Comparison of ENCODE assay signal across 18 cellular contexts in genomic region chr6:170135821-170136471, GRCh38.
DNase-seq lines count a peak whose midpoint lies in the region; ATAC-seq, FAIRE-seq and TF ChIP-seq lines count a peak whose summit lies in the region.
"Had no signal": no experiment of that assay in that cellular context is flagged by ENCODE, and none has a peak within 500 bp of the region (broad histone marks: within the 10 kb centered on the region; RNA-seq: fewer than 3 reads in every experiment).

No MANE protein-coding gene starts in this region.

- H2AK5ac ChIP-seq in trophoblast cell (ENCODE audit: low read length), result no peak overlapping the region

- H3K4me1 Mint-ChIP-seq in endodermal cell, result no peaks in the 10 kb centered on the region
- H3K4me1 Mint-ChIP-seq: IgD-negative memory B cell had no signal

- no peak overlapping the region for H4K91ac ChIP-seq in trophoblast cell (ENCODE audit: low read depth, low read length)

- 69% methylated on average over 11 of the region's 38 CpGs for WGBS in right lobe of liver (ENCODE audit: insufficient coverage, low coverage, low lambda C conversion rate, missing lambda C conversion rate)
- 59% methylated on average over 22 of the region's 38 CpGs for WGBS in HepG2 (ENCODE audit: low lambda C conversion rate)
- 95 to 97% methylated on average over 27 to 38 of the region's 38 CpGs for WGBS in endodermal cell (ENCODE audit: insufficient coverage in 1 of 2, insufficient read length in 1 of 2), 2 experiments
- WGBS in trophoblast cell (ENCODE audit: extremely low coverage, insufficient coverage, insufficient read length), result no CpG with 5 or more reads among the region's 38 CpGs

- H3K79me1 ChIP-seq in trophoblast cell (ENCODE audit: low read length), result no peaks in the 10 kb centered on the region

- no peak overlapping the region for H3K4ac ChIP-seq in trophoblast cell (ENCODE audit: low read depth, low read length)

- no peak overlapping the region for H2BK12ac ChIP-seq in trophoblast cell (ENCODE audit: low read length)

- no peak overlapping the region for H3K4me3 Mint-ChIP-seq in endodermal cell
- H3K4me3 Mint-ChIP-seq: activated CD8-positive, alpha-beta T cell treated with anti-CD3 and anti-CD28 coated beads for 36 hours; activated T-cell treated with anti-CD3 and anti-CD28 coated beads, Interleukin-2, amount 50 U/mL, for 4 hours; IgD-negative memory B cell had no signal

- H3K18ac ChIP-seq in trophoblast cell (ENCODE audit: low read length), result no peak overlapping the region

- H3K27me3 ChIP-seq in right lobe of liver, result no peaks in the 10 kb centered on the region
- H3K27me3 ChIP-seq in HepG2 (ENCODE audit: control insufficient read depth in 1 of 2, insufficient read depth in 2 of 2, low read length in 2 of 2), result peaks cover 6 to 15% of the 10 kb centered on the region in 2 experiments; a peak in 3 of 5 replicates
- H3K27me3 ChIP-seq in endodermal cell (ENCODE audit: control insufficient read depth, insufficient read depth, low read length, poor library complexity, severe bottlenecking), result no peaks in the 10 kb centered on the region
- no peaks in the 10 kb centered on the region for H3K27me3 ChIP-seq in trophoblast cell (ENCODE audit: insufficient read depth, low read length)
- no peaks in the 10 kb centered on the region for H3K27me3 ChIP-seq in vagina

- FAIRE-seq in HepG2 (lab: Jason Lieb, UNC) (no peak), GM12892 (lab: Jason Lieb, UNC) (no peak)
- FAIRE-seq: H54 had no signal

- no peak overlapping the region for H3K9ac ChIP-seq in HepG2 (ENCODE audit: insufficient read depth, low read depth, low read length)
- no peak overlapping the region for H3K9ac ChIP-seq in endodermal cell (ENCODE audit: extremely low read depth, low read length, poor library complexity, severe bottlenecking)
- no peak overlapping the region for H3K9ac ChIP-seq in trophoblast cell (ENCODE audit: low read length)

- H3K4me3 ChIP-seq in right lobe of liver, result no peak overlapping the region
- H3K4me3 ChIP-seq in HepG2 (replicated peaks in 1 of 3; ENCODE audit: insufficient read depth in 1 of 3, low read depth in 2 of 3, low read length in 3 of 3), result no peak overlapping the region
- no peak overlapping the region for H3K4me3 ChIP-seq in endodermal cell (ENCODE audit: low read length)
- no peak overlapping the region for H3K4me3 ChIP-seq in trophoblast cell (ENCODE audit: low read depth, low read length)
- H3K4me3 ChIP-seq in vagina, result no peak overlapping the region
- H3K4me3 ChIP-seq: lung had no signal

- no peak overlapping the region for H3K27ac ChIP-seq in right lobe of liver
- H3K27ac ChIP-seq in HepG2 (ENCODE audit: extremely low read length, insufficient read depth, low read length), result no peak overlapping the region
- no peak overlapping the region for H3K27ac ChIP-seq in endodermal cell (ENCODE audit: low read depth, low read length)
- H3K27ac ChIP-seq in trophoblast cell (ENCODE audit: low read depth, low read length), result no peak overlapping the region
- H3K27ac ChIP-seq in vagina, result peak overlapping the region; percentile 71

- peaks cover 31% of the 10 kb centered on the region for H3K9me3 Mint-ChIP-seq in endodermal cell
- H3K9me3 Mint-ChIP-seq: activated CD8-positive, alpha-beta T cell treated with anti-CD3 and anti-CD28 coated beads for 36 hours; activated T-cell treated with anti-CD3 and anti-CD28 coated beads, Interleukin-2, amount 50 U/mL, for 4 hours; IgD-negative memory B cell; T-cell had no signal

- no peak overlapping the region for H2BK5ac ChIP-seq in trophoblast cell (ENCODE audit: low read depth, low read length, poor library complexity)

- in situ Hi-C loops in HepG2 (cut with HindIII; ENCODE audit: extremely low pct_ligation_motif_present, low pct_unique_long_range_greater_than_20kb), result no loop called here

- H3K36me3 ChIP-seq in right lobe of liver, result no peaks in the 10 kb centered on the region
- no peaks in the 10 kb centered on the region for H3K36me3 ChIP-seq in HepG2 (replicated peaks in 1 of 2; ENCODE audit: control insufficient read depth in 1 of 2, insufficient read depth in 2 of 2, low read length in 2 of 2)
- no peaks in the 10 kb centered on the region for H3K36me3 ChIP-seq in endodermal cell (ENCODE audit: control insufficient read depth, insufficient read depth, low read length)
- no peaks in the 10 kb centered on the region for H3K36me3 ChIP-seq in trophoblast cell (ENCODE audit: control insufficient read depth in 1 of 2, insufficient read depth in 2 of 2, low read length in 2 of 2)
- no peaks in the 10 kb centered on the region for H3K36me3 ChIP-seq in vagina

- H2BK120ac ChIP-seq in trophoblast cell (ENCODE audit: insufficient read depth, low read length, poor library complexity), result no peak overlapping the region

- H3K23ac ChIP-seq in trophoblast cell (ENCODE audit: low read length), result no peak overlapping the region

- H3K79me2 ChIP-seq in HepG2 (ENCODE audit: insufficient read depth, low read length) (no peaks in the 10 kb centered on the region), trophoblast cell (ENCODE audit: control insufficient read depth, insufficient read depth, low read length, poor library complexity) (no peaks in the 10 kb centered on the region)

- H3K36me3 Mint-ChIP-seq in endodermal cell (ENCODE audit: low read depth), result no peaks in the 10 kb centered on the region
- H3K36me3 Mint-ChIP-seq: IgD-negative memory B cell, T-cell had no signal

- no peak overlapping the region for H3K4me2 ChIP-seq in HepG2 (ENCODE audit: low read depth, low read length)
- no peak overlapping the region for H3K4me2 ChIP-seq in trophoblast cell (ENCODE audit: low read length)

- DNase-seq in right lobe of liver, result peak in 2 of 3 donors; percentile 38 to 47
- DNase-seq in HepG2 (ENCODE audit: low spot score), result no peak
- peak; percentile 33 for DNase-seq in endodermal cell
- DNase-seq in trophoblast cell, result no peak
- no peak for DNase-seq in vagina (ENCODE audit: extremely low spot score in 2 of 2)
- DNase-seq in effector CD8-positive, alpha-beta T cell (lab: John Stamatoyannopoulos, UW), result no peak
- no peak for DNase-seq in NOMO-1 treated with dmso at 0.1 percent for 144 hours (lab: John Stamatoyannopoulos, UW; ENCODE audit: unreplicated experiment)
- no peak for DNase-seq in GM12892 (ENCODE audit: insufficient read length)
- DNase-seq: activated CD8-positive, alpha-beta T cell treated with anti-CD3 and anti-CD28 coated beads for 36 hours; activated T-cell treated with anti-CD3 and anti-CD28 coated beads, Interleukin-2, amount 50 U/mL, for 4 hours; NCI-H2029; NCI-H446; NK-92 treated with Interleukin-12 subunit alpha and Interleukin-12 subunit beta, amount 100 ng/mL, for 24 hours; stimulated activated naive CD4-positive, alpha-beta T cell; T-cell had no signal

- no peaks in the 10 kb centered on the region for H4K20me1 ChIP-seq in HepG2 (ENCODE audit: insufficient read depth, low read length)

- no peak overlapping the region for H3K27ac Mint-ChIP-seq in endodermal cell
- H3K27ac Mint-ChIP-seq: activated CD8-positive, alpha-beta T cell treated with anti-CD3 and anti-CD28 coated beads for 36 hours; IgD-negative memory B cell; T-cell had no signal

- H4K8ac ChIP-seq in trophoblast cell (ENCODE audit: low read depth, low read length), result no peak overlapping the region

- TF ChIP-seq RAD21 in HepG2 (CRISPR knock-in tag; IDR thresholded peaks at IDR 0.05), result no peak

- peaks cover 2% of the 10 kb centered on the region for H3K27me3 Mint-ChIP-seq in endodermal cell (ENCODE audit: insufficient read depth)
- H3K27me3 Mint-ChIP-seq: activated CD8-positive, alpha-beta T cell treated with anti-CD3 and anti-CD28 coated beads for 36 hours had no signal

- no peak overlapping the region for H3K14ac ChIP-seq in trophoblast cell (ENCODE audit: low read length)

- intact Hi-C loops in right lobe of liver (cut with DNase I) (no loop called here), HepG2 (cut with micrococcal nuclease; ENCODE audit: unreplicated experiment) (no loop called here), vagina (cut with DNase I) (no loop called here)

- ATAC-seq in right lobe of liver (no peak), HepG2 (no peak)
- ATAC-seq: activated CD8-positive, alpha-beta T cell treated with anti-CD3 and anti-CD28 coated beads for 36 hours; activated T-cell treated with anti-CD3 and anti-CD28 coated beads, Interleukin-2, amount 50 U/mL, for 4 hours had no signal

- H4K12ac ChIP-seq in trophoblast cell (ENCODE audit: low read depth, low read length), result no peak overlapping the region

- POLR2A ChIA-PET in HepG2 (lab: Yijun Ruan, JAX), result no interaction called here

- no peak overlapping the region for H2AFZ ChIP-seq in HepG2 (ENCODE audit: low read length)
- peak overlapping the region; percentile 21 for H2AFZ ChIP-seq in trophoblast cell (ENCODE audit: insufficient read depth, low read length, poor library complexity)

- TF ChIP-seq CTCF in right lobe of liver (IDR thresholded peaks at IDR 0.05), result no peak
- TF ChIP-seq CTCF in HepG2 (CRISPR knock-in tag; IDR thresholded peaks at IDR 0.05), result no peak
- no peak for TF ChIP-seq CTCF in endodermal cell (conservative IDR thresholded peaks at IDR 0.05)
- TF ChIP-seq CTCF in vagina (IDR thresholded peaks at IDR 0.05), result no peak

- no peaks in the 10 kb centered on the region for H3K9me3 ChIP-seq in right lobe of liver
- H3K9me3 ChIP-seq in HepG2 (ENCODE audit: low read length), result no peaks in the 10 kb centered on the region
- H3K9me3 ChIP-seq in endodermal cell (ENCODE audit: control insufficient read depth, low read length), result no peaks in the 10 kb centered on the region
- peaks cover 34% of the 10 kb centered on the region for H3K9me3 ChIP-seq in trophoblast cell (ENCODE audit: insufficient read depth, low read depth, low read length)
- H3K9me3 ChIP-seq in vagina, result no peaks in the 10 kb centered on the region

- TF ChIP-seq EP300 in HepG2 (IDR thresholded peaks at IDR 0.05; ENCODE audit: low read depth in 2 of 2, low read length in 2 of 2) (no peak), HepG2 (CRISPR knock-in tag; IDR thresholded peaks at IDR 0.05; ENCODE audit: borderline replicate concordance) (no peak)

- CTCF ChIA-PET in HepG2 (lab: Yijun Ruan, JAX; ENCODE audit: low intra/inter-chr PET ratio, low total read pairs), result no interaction called here

- H3K4me1 ChIP-seq in right lobe of liver, result no peaks in the 10 kb centered on the region
- H3K4me1 ChIP-seq in HepG2 (ENCODE audit: insufficient read depth, low read length), result no peaks in the 10 kb centered on the region
- H3K4me1 ChIP-seq in endodermal cell (ENCODE audit: control insufficient read depth, insufficient read depth, low read length), result no peaks in the 10 kb centered on the region
- peaks cover 4 to 18% of the 10 kb centered on the region in 2 experiments for H3K4me1 ChIP-seq in trophoblast cell (ENCODE audit: control insufficient read depth in 1 of 2, insufficient read depth in 2 of 2, low read length in 2 of 2)
- peaks cover 20% of the 10 kb centered on the region for H3K4me1 ChIP-seq in vagina

- TF ChIP-seq POLR2A in right lobe of liver (IDR thresholded peaks at IDR 0.05) (no peak), HepG2 (IDR thresholded peaks at IDR 0.05; ENCODE audit: insufficient read depth in 1 of 2, low read depth in 2 of 2, low read length in 2 of 2) (no peak), vagina (IDR thresholded peaks at IDR 0.05) (no peak), GM12892 (IDR thresholded peaks at IDR 0.05; ENCODE audit: low read depth, low read length) (no peak)

- no TSS peak for BruUV-seq in HepG2 (replicated peaks; lab: Mats Ljungman, UMichigan)

TF ChIP-seq in HepG2, 621 proteins besides CTCF, POLR2A, EP300 and RAD21 (continues in another document):
- TF ChIP-seq SATB2 (CRISPR knock-in tag; IDR thresholded peaks at IDR 0.05), result no peak

Comparison
In these comparisons a context has a peak if more than half of its experiments do, and no peak if none do; other contexts are left out.
1. DNase-seq: peak in right lobe of liver (2 of 3) and endodermal cell (single experiment); none in HepG2 (single experiment), trophoblast cell (0 of 2), vagina (0 of 2), effector CD8-positive, alpha-beta T cell (single experiment), NOMO-1 treated with dmso at 0.1 percent for 144 hours (single experiment) and GM12892 (single experiment).